ENCODE assay signal across 16 cellular contexts in genomic region chr1:91874167-91874566, GRCh38. TPM values are rescaled to one million over a fixed set of nuclear protein-coding genes. Genes with fewer than 3 reads are reported as not detected.
DNase-seq lines count a peak whose midpoint lies in the region; ATAC-seq, FAIRE-seq and TF ChIP-seq lines count a peak whose summit lies in the region.
"Had no signal": no experiment of that assay in that cellular context is flagged by ENCODE, and none has a peak within 500 bp of the region (broad histone marks: within the 10 kb centered on the region; RNA-seq: fewer than 3 reads in every experiment).

No MANE protein-coding gene starts in this region.

- no peak overlapping the region for H3K4me3 Mint-ChIP-seq in activated naive CD4-positive, alpha-beta T cell treated with anti-CD3 and anti-CD28 coated beads, Interleukin-2, amount 50 U/mL, for 24 hours
- peak overlapping the region; percentile 84 for H3K4me3 Mint-ChIP-seq in natural killer cell
- peak overlapping the region; percentile 1 for H3K4me3 Mint-ChIP-seq in stimulated activated effector memory CD8-positive, alpha-beta T cell treated with anti-CD3 and anti-CD28 coated beads, Interleukin-12 subunit alpha, Interleukin-12 subunit beta, amount 100 ng/mL, for 72 hours
- H3K4me3 Mint-ChIP-seq: CD14-positive monocyte; CD8-positive, alpha-beta T cell had no signal

- BruUV-seq in K562 (replicated peaks; lab: Mats Ljungman, UMichigan) = no TSS peak

- H3K36me3 ChIP-seq in K562 (ENCODE audit: control insufficient read depth, insufficient read depth, low read length) = no peaks in the 10 kb centered on the region

- peaks cover 40% of the 10 kb centered on the region; the same call in 2 of the 3 replicates for H3K79me2 ChIP-seq in K562 (ENCODE audit: control insufficient read depth, insufficient read depth, low read length)

- no peak overlapping the region for H2AFZ ChIP-seq in K562 (ENCODE audit: low read depth, low read length)

- H3K27ac ChIP-seq in K562 (ENCODE audit: extremely low read depth, low read depth, low read length) = no peak overlapping the region
- H3K27ac ChIP-seq: 22Rv1 had no signal

- TF ChIP-seq EP300 in K562 (IDR thresholded peaks at IDR 0.05; ENCODE audit: low read length) = no peak

- H3K4me1 Mint-ChIP-seq in activated naive CD4-positive, alpha-beta T cell treated with anti-CD3 and anti-CD28 coated beads, Interleukin-2, amount 50 U/mL, for 24 hours = peaks cover 80% of the 10 kb centered on the region
- peaks cover 92 to 94% of the 10 kb centered on the region in 2 donors for H3K4me1 Mint-ChIP-seq in natural killer cell
- H3K4me1 Mint-ChIP-seq in stimulated activated effector memory CD8-positive, alpha-beta T cell treated with anti-CD3 and anti-CD28 coated beads, Interleukin-12 subunit alpha, Interleukin-12 subunit beta, amount 100 ng/mL, for 72 hours = peaks cover 83% of the 10 kb centered on the region
- H3K4me1 Mint-ChIP-seq: CD14-positive monocyte had no signal

- no peak for DNase-seq in activated naive CD4-positive, alpha-beta T cell treated with anti-CD3 and anti-CD28 coated beads, Interleukin-2, amount 50 U/mL, for 16 hours
- DNase-seq in K562 (ENCODE audit: extremely low read depth in 1 of 4, low spot score in 3 of 4) = no peak
- DNase-seq in natural killer cell = no peak
- no peak for DNase-seq in stimulated activated effector memory CD8-positive, alpha-beta T cell treated with anti-CD3 and anti-CD28 coated beads, Interleukin-12 subunit alpha, Interleukin-12 subunit beta, amount 100 ng/mL, for 72 hours (ENCODE audit: low spot score in 2 of 2)
- no peak for DNase-seq in cardiac septum (ENCODE audit: low spot score)
- no peak for DNase-seq in GM10248 (ENCODE audit: extremely low spot score)
- DNase-seq: Caco-2; CD8-positive, alpha-beta T cell; DMS53; GF-D8; HCEC 1CT had no signal

- H3K27me3 ChIP-seq in K562 (ENCODE audit: control insufficient read depth in 2 of 2, insufficient read depth in 2 of 2, low read length in 2 of 2) = no peaks in the 10 kb centered on the region

- H4K20me1 ChIP-seq in K562 (replicated peaks; ENCODE audit: control insufficient read depth, insufficient read depth, low read length) = 0 out of 2 replicates have a peak, but pooled peaks cover 8% of the 10 kb centered on the region

- no peaks in the 10 kb centered on the region for H3K9me3 ChIP-seq in K562 (replicated peaks; ENCODE audit: control insufficient read depth, insufficient read depth, low read depth, low read length)
- H3K9me3 ChIP-seq: Caco-2 had no signal

- no peak overlapping the region for H3K4me3 ChIP-seq in K562

- CTCF ChIA-PET in K562 (lab: Yijun Ruan, JAX; ENCODE audit: low intra/inter-chr PET ratio) (no interaction called here), GM10248 (lab: Yijun Ruan, JAX) (interaction anchor here (1.4 to 8.7 kb wide), 2 partner anchors 10 to 11 kb away, joined by 4 to 70 read pairs; partner anchors contain the start of gene TGFBR3)

- TF ChIP-seq CTCF in K562 (IDR thresholded peaks at IDR 0.05 in 2 of 3, conservative IDR thresholded peaks at IDR 0.05 in 1 of 3; ENCODE audit: insufficient read depth in 2 of 3, low read depth in 1 of 3, low read length in 3 of 3) (no peak), natural killer cell (IDR thresholded peaks at IDR 0.05) (no peak), GM10248 (IDR thresholded peaks at IDR 0.05; ENCODE audit: control extremely low read depth, extremely low read depth, low read depth, missing control alignments) (no peak)

- peaks cover 6 to 14% of the 10 kb centered on the region in 2 experiments for H3K4me1 ChIP-seq in K562 (replicated peaks in 1 of 2; ENCODE audit: control insufficient read depth in 2 of 2, insufficient read depth in 2 of 2, low read length in 2 of 2)

- ATAC-seq in K562 = no peak
- peak in 1 of 3 donors; percentile 21 for ATAC-seq in natural killer cell
- ATAC-seq in stimulated activated effector memory CD8-positive, alpha-beta T cell treated with anti-CD3 and anti-CD28 coated beads, Interleukin-12 subunit alpha, Interleukin-12 subunit beta, amount 100 ng/mL, for 72 hours = no peak
- ATAC-seq in HG03135 (IDR thresholded peaks at IDR 0.05; ENCODE audit: unreplicated experiment) = no peak
- ATAC-seq: CD8-positive, alpha-beta T cell had no signal

- TF ChIP-seq RAD21 in K562 (CRISPR knock-in tag; conservative IDR thresholded peaks at IDR 0.05 in 1 of 2, IDR thresholded peaks at IDR 0.05 in 1 of 2) = no peak

- no peaks in the 10 kb centered on the region for H3K9me1 ChIP-seq in K562 (ENCODE audit: control insufficient read depth, insufficient read depth, low read length)

- H3K36me3 Mint-ChIP-seq in activated naive CD4-positive, alpha-beta T cell treated with anti-CD3 and anti-CD28 coated beads, Interleukin-2, amount 50 U/mL, for 24 hours = peaks cover 2% of the 10 kb centered on the region
- no peaks in the 10 kb centered on the region for H3K36me3 Mint-ChIP-seq in natural killer cell
- H3K36me3 Mint-ChIP-seq in stimulated activated effector memory CD8-positive, alpha-beta T cell treated with anti-CD3 and anti-CD28 coated beads, Interleukin-12 subunit alpha, Interleukin-12 subunit beta, amount 100 ng/mL, for 72 hours = no peaks in the 10 kb centered on the region
- H3K36me3 Mint-ChIP-seq: CD14-positive monocyte; CD8-positive, alpha-beta T cell had no signal

- no peak overlapping the region for H3K9ac ChIP-seq in K562 (ENCODE audit: insufficient read depth in 1 of 2, low read depth in 2 of 2, low read length in 2 of 2)

- no peak for FAIRE-seq in K562 (lab: Jason Lieb, UNC)
- FAIRE-seq: GM18507 had no signal

- TF ChIP-seq POLR2A in K562 (conservative IDR thresholded peaks at IDR 0.05) = no peak

- intact Hi-C loops in K562 (cut with micrococcal nuclease) = no loop called here
- intact Hi-C loops in natural killer cell (cut with micrococcal nuclease) = loop anchor here (5.0 kb wide), 2 partner anchors 42 to 322 kb away; no protein-coding TSS in a partner anchor
- intact Hi-C loops in cardiac septum (cut with DNase I) = no loop called here

- H3K4me2 ChIP-seq in K562 (ENCODE audit: insufficient read depth, low read length) = no peak overlapping the region

- H3K9me3 Mint-ChIP-seq in activated naive CD4-positive, alpha-beta T cell treated with anti-CD3 and anti-CD28 coated beads, Interleukin-2, amount 50 U/mL, for 24 hours = peaks cover 12% of the 10 kb centered on the region
- peaks cover 0 to 2% of the 10 kb centered on the region in 2 donors for H3K9me3 Mint-ChIP-seq in natural killer cell
- no peaks in the 10 kb centered on the region for H3K9me3 Mint-ChIP-seq in stimulated activated effector memory CD8-positive, alpha-beta T cell treated with anti-CD3 and anti-CD28 coated beads, Interleukin-12 subunit alpha, Interleukin-12 subunit beta, amount 100 ng/mL, for 72 hours
- H3K9me3 Mint-ChIP-seq: CD14-positive monocyte; CD8-positive, alpha-beta T cell had no signal

- POLR2A ChIA-PET in K562 (lab: Yijun Ruan, JAX) = interaction anchor here (0.8 kb wide), 1 partner anchor 11 kb away, joined by 3 read pairs; no protein-coding TSS in a partner anchor
- POLR2A ChIA-PET in GM10248 (lab: Yijun Ruan, JAX) = no interaction called here

- peak overlapping the region; percentile 70 for H3K27ac Mint-ChIP-seq in activated naive CD4-positive, alpha-beta T cell treated with anti-CD3 and anti-CD28 coated beads, Interleukin-2, amount 50 U/mL, for 24 hours
- peak overlapping the region; percentile 85 to 91 for H3K27ac Mint-ChIP-seq in natural killer cell
- H3K27ac Mint-ChIP-seq in stimulated activated effector memory CD8-positive, alpha-beta T cell treated with anti-CD3 and anti-CD28 coated beads, Interleukin-12 subunit alpha, Interleukin-12 subunit beta, amount 100 ng/mL, for 72 hours = peak overlapping the region; percentile 11
- H3K27ac Mint-ChIP-seq: CD14-positive monocyte; CD8-positive, alpha-beta T cell had no signal

- H3K27me3 Mint-ChIP-seq in activated naive CD4-positive, alpha-beta T cell treated with anti-CD3 and anti-CD28 coated beads, Interleukin-2, amount 50 U/mL, for 24 hours = no peaks in the 10 kb centered on the region
- H3K27me3 Mint-ChIP-seq in natural killer cell (ENCODE audit: low read depth in 2 of 2) = no peaks in the 10 kb centered on the region

- in situ Hi-C loops in K562 (cut with MboI) = no loop called here

- 88% methylated on average over 4 of the region's 4 CpGs for WGBS in K562 (ENCODE audit: insufficient coverage, low coverage, missing lambda C conversion rate)

TF ChIP-seq in K562, 482 proteins besides CTCF, POLR2A, EP300 and RAD21 (continues in another document):
- no peak for TF ChIP-seq SNAPC5 (CRISPR knock-in tag; IDR thresholded peaks at IDR 0.05)
- TF ChIP-seq SAFB2 (IDR thresholded peaks at IDR 0.05; ENCODE audit: borderline replicate concordance, low read depth, low read length, severe bottlenecking) = no peak
- no peak for TF ChIP-seq EHMT2 (IDR thresholded peaks at IDR 0.05)
- no peak for TF ChIP-seq MIER1 (IDR thresholded peaks at IDR 0.05; ENCODE audit: low read depth)
- peak; percentile 55 for TF ChIP-seq RBM25 (IDR thresholded peaks at IDR 0.05; ENCODE audit: low read depth, low read length, severe bottlenecking)
- TF ChIP-seq EP400 (IDR thresholded peaks at IDR 0.05) = no peak

RNA-seq across cellular contexts. Expression of gene TGFBR3, which starts 11.8 kb away (rescaled TPM):
- total RNA-seq in K562 (2011; cell fraction: chromatin; rRNA removed; ENCODE audit: low replicate concordance) = 43.1 and 60.3 TPM in 2 replicates
- total RNA-seq in K562 (2011; cell fraction: nucleolus; rRNA removed) = 42.9 and 43.6 TPM in 2 replicates
- 48.7 and 58.8 TPM in 2 replicates for total RNA-seq in K562 (2011; cell fraction: nucleoplasm; rRNA removed)
- 13.8 and 14.1 TPM in 2 replicates for total RNA-seq in K562 (2014; rRNA removed)
- total RNA-seq in K562 (2014; rRNA removed; fragmentation: Illumina TruSeq; extraction: Trizol) = 15.1 and 15.6 TPM in 2 replicates
- total RNA-seq in K562 (2015; rRNA removed; fragmentation: Illumina TruSeq; extraction: Trizol) = 15.3 and 16.4 TPM in 2 replicates
- total RNA-seq in K562 (2021) = 18.6 and 19.9 TPM in 2 replicates
- polyA plus RNA-seq in K562 (2011; rRNA removed) = 14.8 and 16.9 TPM in 2 replicates
- 12.3 and 15.5 TPM in 2 replicates for polyA plus RNA-seq in K562 (2011; cell fraction: cytosol; rRNA removed)
- 13.4 and 16.7 TPM in 2 replicates for polyA plus RNA-seq in K562 (2011; cell fraction: nucleus; rRNA removed)
- 13.6 and 14.0 TPM in 2 replicates for polyA plus RNA-seq in K562 (2012)
- polyA plus RNA-seq in K562 (2014; fragmentation: Illumina TruSeq; extraction: Trizol) = 22.9 and 32.4 TPM in 2 replicates
- polyA plus RNA-seq in K562 (2014; fragmentation: Nextera tagmentation; extraction: Ambion mirVana) = 1 to 10 TPM; 3.6 to 4.3 TPM
- 7.5 and 9.1 TPM in 2 replicates for polyA plus RNA-seq in K562 (2014; rRNA removed)
- 42.2 and 54.3 TPM in 2 replicates for polyA minus RNA-seq in K562 (2011; rRNA and poly(A)+ RNA removed)
- 20.2 and 22.8 TPM in 2 replicates for polyA minus RNA-seq in K562 (2011; cell fraction: cytosol; rRNA and poly(A)+ RNA removed)
- 18.8 and 26.4 TPM in 2 replicates for polyA minus RNA-seq in K562 (2011; cell fraction: nucleus; rRNA and poly(A)+ RNA removed)
- total RNA-seq in natural killer cell = 100 to 1,000 TPM; 225 to 274 (median 243) TPM
- 12.6 TPM for total RNA-seq in cardiac septum

Comparison
In these comparisons a context has a peak if more than half of its experiments do, and no peak if none do; other contexts are left out.
1. H3K27ac Mint-ChIP-seq: peak in every context shown above with its lines; median percentile 88 in natural killer cell; 70 in activated naive CD4-positive, alpha-beta T cell treated with anti-CD3 and anti-CD28 coated beads, Interleukin-2, amount 50 U/mL, for 24 hours; 11 in stimulated activated effector memory CD8-positive, alpha-beta T cell treated with anti-CD3 and anti-CD28 coated beads, Interleukin-12 subunit alpha, Interleukin-12 subunit beta, amount 100 ng/mL, for 72 hours.